Comparison of ENCODE assay signal across 33 cellular contexts in the genomic region with DNA sequence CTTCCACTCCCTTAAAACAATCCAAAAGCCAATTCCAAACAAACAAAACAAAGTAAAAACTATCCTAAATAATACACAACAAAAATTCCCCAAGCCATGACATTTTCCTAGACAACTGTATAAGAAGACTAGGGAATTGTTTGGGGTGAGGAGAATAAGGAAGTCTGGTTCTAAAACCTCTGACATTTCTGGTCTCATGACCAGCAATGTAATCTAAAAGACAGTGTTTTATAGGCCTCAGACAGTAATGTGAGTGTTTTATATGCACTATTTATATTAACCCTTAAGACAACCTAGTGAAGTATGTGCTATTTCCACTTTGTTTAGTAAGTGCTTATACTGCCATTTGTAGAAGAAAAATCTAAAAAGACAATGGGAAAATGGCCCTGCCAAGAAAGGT. TPM values are rescaled to one million over a fixed set of nuclear protein-coding genes. Genes with fewer than 3 reads are reported as not detected.
"Had no signal": no experiment of that assay in that cellular context is flagged by ENCODE, and none has a peak within 500 bp of the region (broad histone marks: within the 10 kb centered on the region; RNA-seq: fewer than 3 reads in every experiment).

No MANE protein-coding gene starts in this region.

- H3K27ac ChIP-seq: brain microvascular endothelial cell, lower lobe of right lung, skin epidermis, VCaP had no signal

- H3K36me3 ChIP-seq: brain microvascular endothelial cell, esophagus squamous epithelium, lower lobe of right lung, tibial nerve had no signal

- ATAC-seq: left cardiac atrium; lower lobe of right lung; sciatic nerve; stimulated activated effector memory CD8-positive, alpha-beta T cell treated with anti-CD3 and anti-CD28 coated beads, Interleukin-12 subunit alpha, Interleukin-12 subunit beta, amount 100 ng/mL, for 72 hours had no signal

- H3K4me1 ChIP-seq: lower lobe of right lung had no signal

- FAIRE-seq: astrocyte, frontal cortex, keratinocyte, TTC549 had no signal

- H3K27me3 ChIP-seq: brain microvascular endothelial cell, esophagus squamous epithelium, tibial nerve had no signal

- H3K9me3 ChIP-seq: esophagus squamous epithelium, lower lobe of right lung, SK-N-SH, tibial nerve had no signal

- H3K4me3 ChIP-seq: esophagus squamous epithelium, lower lobe of right lung, skin epidermis, tibial nerve had no signal

- DNase-seq: activated CD4-positive, alpha-beta memory T cell treated with anti-CD3 and anti-CD28 coated beads, Interleukin-2, amount 10 ng/mL, durations not matched to agents 7 days and 5 days; activated CD4-positive, alpha-beta T cell treated with anti-CD3 and anti-CD28 coated beads, Interleukin-2, amount 10 ng/mL, durations not matched to agents 24 days and 14 days; activated CD8-positive, alpha-beta memory T cell treated with anti-CD3 and anti-CD28 coated beads, Interleukin-2, amount 50 U/mL, for 48 hours; activated gamma-delta T cell; activated naive CD4-positive, alpha-beta T cell treated with anti-CD3 and anti-CD28 coated beads, Interleukin-2, amount 10 ng/mL, durations not matched to agents 7 days and 5 days; activated naive CD8-positive, alpha-beta T cell treated with anti-CD3 and anti-CD28 coated beads, Interleukin-2, amount 10 ng/mL, durations not matched to agents 7 days and 5 days; activated T-cell treated with anti-CD3 and anti-CD28 coated beads, Interleukin-2, amount 50 U/mL, for 24 hours; brain microvascular endothelial cell; caudate nucleus; endodermal cell; esophagus squamous epithelium; glutamatergic neuron; hippocampal formation; left cardiac atrium; lower lobe of right lung; mesenchymal stem cell; posterior cingulate gyrus; SK-N-SH; stimulated activated CD4-positive, alpha-beta T cell treated with anti-CD3 and anti-CD28 coated beads, Interleukin-12 subunit alpha, Interleukin-12 subunit beta, amount 100 ng/mL, for 4 hours; stimulated activated CD4-positive, alpha-beta T cell treated with anti-CD3 and anti-CD28 coated beads, Interleukin-4, amount 100 ng/mL, for 24 hours; substantia nigra; SW 1271; T-helper 9 cell had no signal

RNA-seq across cellular contexts. Expression of a gene that starts 13.0 kb away (rescaled TPM):
- total RNA-seq: mononuclear cell had no signal
- polyA plus RNA-seq: keratinocyte, SK-N-SH had no signal
